In genomic region chr1:58508629-58509028, GRCh38 we compare ENCODE assay signal across 24 cellular contexts.
"Had no signal": no experiment of that assay in that cellular context is flagged by ENCODE, and none has a peak within 500 bp of the region (broad histone marks: within the 10 kb centered on the region; RNA-seq: fewer than 3 reads in every experiment).

No MANE protein-coding gene starts in this region.

- H3K4me3 ChIP-seq: ascending aorta, Peyer's patch had no signal

- H3K4me3 Mint-ChIP-seq: activated CD8-positive, alpha-beta T cell treated with anti-CD3 and anti-CD28 coated beads for 36 hours; activated naive CD8-positive, alpha-beta T cell treated with anti-CD3 and anti-CD28 coated beads, Interleukin-2, amount 50 U/mL, for 24 hours; activated T-helper 1 cell treated with anti-CD3 and anti-CD28 coated beads, Interleukin-12 subunit alpha, Interleukin-12 subunit beta, Interleukin-2, Interleukin-4 antibody, amounts not matched to agents 30 ng/mL and 10 ng/mL and 1 ng/mL, durations not matched to agents 14 hours and 24 hours and 36 hours; brain; T-helper 1 cell treated with Interleukin-12 subunit alpha and Interleukin-12 subunit beta and Interleukin-4 antibody, amounts not matched to agents 30 μg/mL and 1 μg/mL, for 36 hours had no signal

- H3K9me3 Mint-ChIP-seq: activated naive CD8-positive, alpha-beta T cell treated with anti-CD3 and anti-CD28 coated beads, Interleukin-2, amount 50 U/mL, for 24 hours; activated T-helper 1 cell treated with anti-CD3 and anti-CD28 coated beads, Interleukin-12 subunit alpha, Interleukin-12 subunit beta, Interleukin-2, Interleukin-4 antibody, amounts not matched to agents 30 ng/mL and 10 ng/mL and 1 ng/mL, durations not matched to agents 14 hours and 24 hours and 36 hours; T-helper 1 cell treated with Interleukin-12 subunit alpha and Interleukin-12 subunit beta and Interleukin-4 antibody, amounts not matched to agents 30 μg/mL and 1 μg/mL, for 36 hours had no signal

- DNase-seq: activated CD4-positive, alpha-beta T cell treated with anti-CD3 and anti-CD28 coated beads for 4 hours; activated CD8-positive, alpha-beta memory T cell treated with anti-CD3 and anti-CD28 coated beads, Interleukin-2, amount 50 U/mL, for 4 hours; activated CD8-positive, alpha-beta T cell treated with anti-CD3 and anti-CD28 coated beads for 36 hours; activated effector memory CD4-positive, alpha-beta T cell treated with anti-CD3 and anti-CD28 coated beads, Interleukin-2, amount 50 U/mL, for 16 hours; activated naive CD4-positive, alpha-beta T cell treated with Interleukin-2 at 50 U/mL for 16 hours; activated naive CD8-positive, alpha-beta T cell treated with anti-CD3 and anti-CD28 coated beads, Interleukin-2, amount 50 U/mL, for 24 hours; amniotic stem cell; caudate nucleus; KG1; NCI-H1048; NCI-H146; NCI-H187 treated with DMSO at 0.1 percent for 48 hours; NCI-H2081 treated with DMSO at 0.1 percent for 48 hours; NCI-H446; NCI-H524; Peyer's patch; SHP77 treated with DMSO at 0.1 percent for 48 hours had no signal

- H3K27me3 ChIP-seq: ascending aorta, Peyer's patch had no signal

- H3K4me1 ChIP-seq: ascending aorta, Peyer's patch had no signal

- ATAC-seq: activated CD4-positive, CD25-positive, alpha-beta regulatory T cell treated with anti-CD3 and anti-CD28 coated beads, Interleukin-2, amount 50 U/mL, for 24 hours; activated CD8-positive, alpha-beta T cell treated with anti-CD3 and anti-CD28 coated beads for 36 hours; activated naive CD4-positive, alpha-beta T cell treated with anti-CD3 and anti-CD28 coated beads, Interleukin-2, amount 50 U/mL, for 72 hours; activated naive CD8-positive, alpha-beta T cell treated with anti-CD3 and anti-CD28 coated beads, Interleukin-2, amount 50 U/mL, for 24 hours had no signal

- H3K27ac ChIP-seq: ascending aorta, Peyer's patch, RWPE1 had no signal

- H3K9me3 ChIP-seq: ascending aorta, Peyer's patch had no signal

- H3K4me1 Mint-ChIP-seq: brain had no signal

- H3K27ac Mint-ChIP-seq: activated CD8-positive, alpha-beta T cell treated with anti-CD3 and anti-CD28 coated beads for 36 hours; activated naive CD8-positive, alpha-beta T cell treated with anti-CD3 and anti-CD28 coated beads, Interleukin-2, amount 50 U/mL, for 24 hours; activated T-helper 1 cell treated with anti-CD3 and anti-CD28 coated beads, Interleukin-12 subunit alpha, Interleukin-12 subunit beta, Interleukin-2, Interleukin-4 antibody, amounts not matched to agents 30 ng/mL and 10 ng/mL and 1 ng/mL, durations not matched to agents 14 hours and 24 hours and 36 hours; brain; T-helper 1 cell treated with Interleukin-12 subunit alpha and Interleukin-12 subunit beta and Interleukin-4 antibody, amounts not matched to agents 30 μg/mL and 1 μg/mL, for 36 hours had no signal

- H3K27me3 Mint-ChIP-seq: activated CD8-positive, alpha-beta T cell treated with anti-CD3 and anti-CD28 coated beads for 36 hours; activated naive CD8-positive, alpha-beta T cell treated with anti-CD3 and anti-CD28 coated beads, Interleukin-2, amount 50 U/mL, for 24 hours; brain had no signal
